ENCODE assay signal across 10 cellular contexts in genomic region chr11:111912535-111912934, GRCh38. TPM values are rescaled to one million over a fixed set of nuclear protein-coding genes. Genes with fewer than 3 reads are reported as not detected.
A peak's percentile ranks its signal among the peaks of the same experiment; 100 is the strongest.
DNase-seq lines count a peak whose midpoint lies in the region; ATAC-seq and TF ChIP-seq lines count a peak whose summit lies in the region.
"Had no signal": no experiment of that assay in that cellular context is flagged by ENCODE, and none has a peak within 500 bp of the region (broad histone marks: within the 10 kb centered on the region; RNA-seq: fewer than 3 reads in every experiment).

HSPB2 (plus strand) TSS chr11:111912734; CDS start chr11:111912830, 96 bp downstream.

- no peak within 1 kb of the TSS for H2BK12ac ChIP-seq in neuronal stem cell (ENCODE audit: low read length)

- peak within 1 kb of the TSS; percentile 45 for H2BK15ac ChIP-seq in neuronal stem cell (ENCODE audit: low read length)

- H4K8ac ChIP-seq in neuronal stem cell (ENCODE audit: low read depth, low read length), result no peak within 1 kb of the TSS

- no peaks in the 10 kb centered on the region for H3K27me3 ChIP-seq in neuronal stem cell (ENCODE audit: control insufficient read depth in 3 of 3, insufficient read depth in 3 of 3, low read depth in 1 of 3, low read length in 3 of 3)
- no peaks in the 10 kb centered on the region for H3K27me3 ChIP-seq in uterus

- peak; percentile 19 for ATAC-seq in Right ventricle myocardium superior (ENCODE audit: poor library complexity)

- H3K4me1 ChIP-seq in neuronal stem cell (ENCODE audit: control insufficient read depth in 2 of 2, insufficient read depth in 1 of 2, low read depth in 1 of 2, low read length in 2 of 2), result peaks cover 5 to 13% of the 10 kb centered on the region in 2 donors
- no peaks in the 10 kb centered on the region for H3K4me1 ChIP-seq in uterus

- peak within 1 kb of the TSS; percentile 89 for H2AFZ ChIP-seq in neuronal stem cell (ENCODE audit: low read length)

- no peaks in the 10 kb centered on the region for H3K79me1 ChIP-seq in neuronal stem cell (ENCODE audit: low read depth, low read length)

- no peak within 1 kb of the TSS for H3K27ac ChIP-seq in neuronal stem cell (replicated peaks; ENCODE audit: low read length)
- H3K27ac ChIP-seq in uterus, result peak within 1 kb of the TSS; percentile 93 to 98

- H3K23ac ChIP-seq in neuronal stem cell (ENCODE audit: low read depth, low read length, poor library complexity), result peak within 1 kb of the TSS; percentile 4

- peak within 1 kb of the TSS; percentile 83 for H3K14ac ChIP-seq in neuronal stem cell (ENCODE audit: low read length)

- no peak within 1 kb of the TSS for H2BK120ac ChIP-seq in neuronal stem cell (ENCODE audit: low read depth, low read length)

- peak within 1 kb of the TSS in 4 of 5 experiments; percentile 92 to 97 (median 96) for H3K27ac Mint-ChIP-seq in brain

- no peaks in the 10 kb centered on the region for H3K9me3 ChIP-seq in neuronal stem cell (replicated peaks in 1 of 2; ENCODE audit: control insufficient read depth in 2 of 2, insufficient read depth in 1 of 2, low read depth in 1 of 2, low read length in 2 of 2)
- no peaks in the 10 kb centered on the region for H3K9me3 ChIP-seq in uterus

- H3K9me3 Mint-ChIP-seq in brain, result peaks cover 0 to 13% (median 0%) of the 10 kb centered on the region in 5 experiments

- H3K4ac ChIP-seq in neuronal stem cell (ENCODE audit: low read length), result no peak within 1 kb of the TSS

- H3K36me3 ChIP-seq in neuronal stem cell (replicated peaks in 1 of 2; ENCODE audit: control insufficient read depth in 2 of 2, insufficient read depth in 2 of 2, low read length in 2 of 2), result no peaks in the 10 kb centered on the region
- no peaks in the 10 kb centered on the region for H3K36me3 ChIP-seq in uterus

- H3K27me3 Mint-ChIP-seq in brain, result peaks cover 26% of the 10 kb centered on the region

- no peak within 1 kb of the TSS for H4K91ac ChIP-seq in neuronal stem cell (ENCODE audit: low read depth, low read length, poor library complexity)

- no peak within 1 kb of the TSS for H3K9ac ChIP-seq in neuronal stem cell (ENCODE audit: low read depth, low read length, poor library complexity)

- no peak for TF ChIP-seq CTCF in brain (conservative IDR thresholded peaks at IDR 0.05)
- no peak for TF ChIP-seq CTCF in uterus (IDR thresholded peaks at IDR 0.05)

- DNase-seq in Right ventricle myocardium superior, result peak; percentile 64
- no peak for DNase-seq in neuronal stem cell (ENCODE audit: low spot score)
- peak; percentile 50 to 54 for DNase-seq in uterus
- no peak for DNase-seq in OCI-M1 (lab: John Stamatoyannopoulos, UW)
- DNase-seq in stimulated activated CD8-positive, alpha-beta memory T cell treated with anti-CD3 and anti-CD28 coated beads, Interleukin-4, amount 100 ng/mL, for 48 hours, result no peak
- DNase-seq in cerebellar nuclear complex (lab: John Stamatoyannopoulos, UW), result no peak
- DNase-seq: NCI-H2081; stimulated activated CD4-positive, alpha-beta T cell treated with anti-CD3 and anti-CD28 coated beads, Interleukin-15, amount 100 ng/mL, for 24 hours; T-helper 1 cell had no signal

- H3K4me3 ChIP-seq in neuronal stem cell (ENCODE audit: low read length in 2 of 2), result no peak within 1 kb of the TSS
- peak within 1 kb of the TSS; percentile 45 to 54 for H3K4me3 ChIP-seq in uterus

- intact Hi-C loops in Right ventricle myocardium superior (cut with DNase I) (no loop called here), uterus (cut with DNase I; ENCODE audit: low total_unique reads) (no loop called here)

- no peaks in the 10 kb centered on the region for H3K36me3 Mint-ChIP-seq in brain

- peak within 1 kb of the TSS; percentile 65 for H2AK5ac ChIP-seq in neuronal stem cell (ENCODE audit: low read depth, low read length)

- no peak for TF ChIP-seq POLR2A in uterus (IDR thresholded peaks at IDR 0.05)

- peak within 1 kb of the TSS; percentile 30 to 89 (median 64) for H3K4me3 Mint-ChIP-seq in brain

- H3K4me1 Mint-ChIP-seq in brain, result peaks cover 40% of the 10 kb centered on the region

- peak within 1 kb of the TSS; percentile 16 for H2BK5ac ChIP-seq in neuronal stem cell (ENCODE audit: low read length)

- H3K4me2 ChIP-seq in neuronal stem cell (ENCODE audit: insufficient read depth, low read length, poor library complexity, severe bottlenecking), result no peak within 1 kb of the TSS

- peak within 1 kb of the TSS; percentile 74 for H3K18ac ChIP-seq in neuronal stem cell (ENCODE audit: low read length)

- WGBS in neuronal stem cell (ENCODE audit: extremely low coverage in 2 of 2, insufficient read length in 2 of 2, insufficient replicate concordance in 1 of 2), 2 donors, result no CpG with 5 or more reads among the region's 26 CpGs

RNA-seq across cellular contexts. Expression of gene HSPB2, which starts in this region (rescaled TPM):
- 4.3 TPM for polyA plus RNA-seq in brain (ENCODE audit: insufficient read depth, low read depth, low replicate concordance)
- total RNA-seq in Right ventricle myocardium superior (42.4 TPM), uterus (1 to 10 TPM in 1 of 4 donors, under 1 TPM in 1, not detected in 2; 0.21 to 5.2 TPM)
- polyA plus RNA-seq in neuronal stem cell (2013, experiment 1 of 2), result 0.14 TPM
- 0.21 TPM for polyA plus RNA-seq in neuronal stem cell (2013, experiment 2 of 2)

Comparison
In these comparisons a context has a peak if more than half of its experiments do, and no peak if none do; other contexts are left out.
1. DNase-seq: peak in Right ventricle myocardium superior (single experiment) and uterus (2 of 2); none in neuronal stem cell (single experiment), OCI-M1 (single experiment), stimulated activated CD8-positive, alpha-beta memory T cell treated with anti-CD3 and anti-CD28 coated beads, Interleukin-4, amount 100 ng/mL, for 48 hours (single experiment) and cerebellar nuclear complex (0 of 2).
2. H3K4me3 ChIP-seq: peak in uterus (2 of 2); none in neuronal stem cell (0 of 2).